In genomic region chr6:157532963-157533362, GRCh38 we compare ENCODE assay signal across 15 cellular contexts.
A peak's percentile ranks its signal among the peaks of the same experiment; 100 is the strongest.
DNase-seq lines count a peak whose midpoint lies in the region; TF ChIP-seq lines count a peak whose summit lies in the region.
"Had no signal": no experiment of that assay in that cellular context is flagged by ENCODE, and none has a peak within 500 bp of the region (broad histone marks: within the 10 kb centered on the region; RNA-seq: fewer than 3 reads in every experiment).

No MANE protein-coding gene starts in this region.

- peak overlapping the region in 2 of 7 donors; percentile 10 to 36 for H3K4me3 Mint-ChIP-seq in CD8-positive, alpha-beta memory T cell
- H3K4me3 Mint-ChIP-seq in glutamatergic neuron (ENCODE audit: unreplicated experiment) = peak overlapping the region; percentile 42

- H3K27me3 ChIP-seq in CD8-positive, alpha-beta memory T cell (ENCODE audit: insufficient read depth, low read length, poor library complexity, severe bottlenecking) = no peaks in the 10 kb centered on the region
- H3K27me3 ChIP-seq in transverse colon (no peaks in the 10 kb centered on the region), GM23248 (replicated peaks; ENCODE audit: insufficient read depth) (no peaks in the 10 kb centered on the region)

- intact Hi-C loops in transverse colon (cut with DNase I; ENCODE audit: low total_unique reads) = no loop called here

- H3K9me2 ChIP-seq in GM23248 (ENCODE audit: insufficient read depth) = no peaks in the 10 kb centered on the region

- no peaks in the 10 kb centered on the region for H3K79me2 ChIP-seq in GM23248 (ENCODE audit: insufficient read depth)

- H3K4me1 Mint-ChIP-seq in CD8-positive, alpha-beta memory T cell = peaks cover 44 to 54% (median 45%) of the 10 kb centered on the region in 3 donors
- peaks cover 36% of the 10 kb centered on the region for H3K4me1 Mint-ChIP-seq in glutamatergic neuron (ENCODE audit: low read depth, unreplicated experiment)

- no peaks in the 10 kb centered on the region for H3K36me3 Mint-ChIP-seq in CD8-positive, alpha-beta memory T cell
- no peaks in the 10 kb centered on the region for H3K36me3 Mint-ChIP-seq in glutamatergic neuron (ENCODE audit: unreplicated experiment)
- H3K36me3 Mint-ChIP-seq: CD4-positive, alpha-beta memory T cell had no signal

- H3K27ac ChIP-seq in CD8-positive, alpha-beta memory T cell (ENCODE audit: low read depth, low read length) = no peak overlapping the region
- H3K27ac ChIP-seq in HEK293 (ENCODE audit: extremely low read depth, low read depth, low read length) (no peak overlapping the region), transverse colon (no peak overlapping the region), GM23248 (no peak overlapping the region)

- TF ChIP-seq CTCF in HEK293 (tag by site-specific recombination; IDR thresholded peaks at IDR 0.05) = no peak
- no peak for TF ChIP-seq CTCF in glutamatergic neuron (IDR thresholded peaks at IDR 0.05; ENCODE audit: partially characterized antibody, unreplicated experiment)
- no peak for TF ChIP-seq CTCF in transverse colon (IDR thresholded peaks at IDR 0.05)

- no peaks in the 10 kb centered on the region for H3K27me3 Mint-ChIP-seq in CD8-positive, alpha-beta memory T cell
- peaks cover 3% of the 10 kb centered on the region for H3K27me3 Mint-ChIP-seq in glutamatergic neuron (ENCODE audit: unreplicated experiment)
- H3K27me3 Mint-ChIP-seq: CD4-positive, alpha-beta memory T cell had no signal

- no peaks in the 10 kb centered on the region for H4K20me1 ChIP-seq in GM23248 (ENCODE audit: insufficient read depth)

- WGBS in transverse colon (ENCODE audit: low coverage in 1 of 2), 2 donors = 83 to 95% methylated on average over 3 of the region's 3 CpGs
- 91 to 93% methylated on average over 3 of the region's 3 CpGs for WGBS in GM23248 (ENCODE audit: low coverage in 1 of 2, low lambda C conversion rate in 2 of 2, missing lambda C conversion rate in 2 of 2), 2 experiments

- H3K9me3 Mint-ChIP-seq in CD8-positive, alpha-beta memory T cell = no peaks in the 10 kb centered on the region
- H3K9me3 Mint-ChIP-seq in glutamatergic neuron (ENCODE audit: unreplicated experiment) = peaks cover 6% of the 10 kb centered on the region
- H3K9me3 Mint-ChIP-seq: CD4-positive, alpha-beta memory T cell had no signal

- peak overlapping the region in 6 of 8 donors; percentile 7 to 90 (median 70) for H3K27ac Mint-ChIP-seq in CD8-positive, alpha-beta memory T cell
- H3K27ac Mint-ChIP-seq in glutamatergic neuron (ENCODE audit: unreplicated experiment) = peak overlapping the region; percentile 87

- H3K36me3 ChIP-seq in CD8-positive, alpha-beta memory T cell (ENCODE audit: insufficient read depth, low read length) = no peaks in the 10 kb centered on the region
- H3K36me3 ChIP-seq in HEK293 (ENCODE audit: control insufficient read depth in 2 of 2, insufficient read depth in 1 of 2, low read length in 2 of 2) (no peaks in the 10 kb centered on the region), transverse colon (no peaks in the 10 kb centered on the region), GM23248 (ENCODE audit: low read depth) (no peaks in the 10 kb centered on the region)

- H3K9me3 ChIP-seq in CD8-positive, alpha-beta memory T cell (ENCODE audit: low read length) = no peaks in the 10 kb centered on the region
- H3K9me3 ChIP-seq in HEK293 (ENCODE audit: control insufficient read depth, insufficient read depth, low read depth, low read length) = no peaks in the 10 kb centered on the region
- H3K9me3 ChIP-seq in transverse colon = no peaks in the 10 kb centered on the region
- no peaks in the 10 kb centered on the region for H3K9me3 ChIP-seq in GM23248 (ENCODE audit: low read depth)

- no peak overlapping the region for H3K4me3 ChIP-seq in CD8-positive, alpha-beta memory T cell (ENCODE audit: low read length)
- H3K4me3 ChIP-seq in HEK293 (ENCODE audit: low read depth, low read length) (no peak overlapping the region), transverse colon (no peak overlapping the region), GM23248 (no peak overlapping the region)

- in situ Hi-C loops in transverse colon (cut with MboI; ENCODE audit: low pct_ligation_motif_present in 1 of 4, low pct_unique_long_range_greater_than_20kb in 1 of 4, low sequenced_read_pairs in 3 of 4) (no loop called here), GM23248 (cut with MboI) (no loop called here)

- H2AFZ ChIP-seq in GM23248 = no peak overlapping the region

- DNase-seq in CD8-positive, alpha-beta memory T cell = no peak
- DNase-seq in glutamatergic neuron (no peak), pons (ENCODE audit: low spot score) (peak; percentile 70), transverse colon (no peak), GM23248 (no peak)
- no peak for DNase-seq in effector CD4-positive, alpha-beta T cell
- DNase-seq: ACHN; CD4-positive, alpha-beta memory T cell; MM.1S; NCI-H1105 treated with DMSO at 0.1 percent for 48 hours; NCI-H187; NCI-H2171; NCI-H510A treated with DMSO at 0.1 percent for 48 hours; SHP77 had no signal

- POLR2A ChIA-PET in CD8-positive, alpha-beta memory T cell (lab: Charles Lee) = no interaction called here
- POLR2A ChIA-PET in HEK293 (lab: Yijun Ruan, JAX) = no interaction called here

- no peak for TF ChIP-seq EP300 in transverse colon (IDR thresholded peaks at IDR 0.05; ENCODE audit: low read depth)

- CTCF ChIA-PET in CD8-positive, alpha-beta memory T cell (lab: Charles Lee) = no interaction called here
- CTCF ChIA-PET in HEK293 (lab: Yijun Ruan, JAX) = no interaction called here

- no peak for TF ChIP-seq POLR2A in transverse colon (IDR thresholded peaks at IDR 0.05)

- no peak overlapping the region for H3K4me2 ChIP-seq in GM23248 (ENCODE audit: unreplicated experiment)

- no peak overlapping the region for H3K9ac ChIP-seq in GM23248

- peaks cover 38% of the 10 kb centered on the region for H3K4me1 ChIP-seq in CD8-positive, alpha-beta memory T cell (ENCODE audit: insufficient read depth, low read length)
- H3K4me1 ChIP-seq in HEK293 (ENCODE audit: control insufficient read depth, insufficient read depth, low read length) (peaks cover 35% of the 10 kb centered on the region), transverse colon (peaks cover 7 to 41% (median 19%) of the 10 kb centered on the region in 4 donors), GM23248 (ENCODE audit: insufficient read depth) (peaks cover 18% of the 10 kb centered on the region)

- H3F3A ChIP-seq in GM23248 (ENCODE audit: insufficient read depth) = peaks cover 22% of the 10 kb centered on the region

TF ChIP-seq in HEK293, 187 proteins besides CTCF, POLR2A, EP300 and RAD21:
- TF ChIP-seq TRIM28 (IDR thresholded peaks at IDR 0.05; ENCODE audit: borderline replicate concordance, low read length) (peak; percentile 68; the same call in 1 of the 2 replicates), TSHZ1 (tag by site-specific recombination; IDR thresholded peaks at IDR 0.05; ENCODE audit: borderline replicate concordance) (no peak)
